Comparison of ENCODE assay signal across 8 cellular contexts in genomic region chr4:48341776-48342558, GRCh38. TPM values are rescaled to one million over a fixed set of nuclear protein-coding genes. Genes with fewer than 3 reads are reported as not detected.
A peak's percentile ranks its signal among the peaks of the same experiment; 100 is the strongest.
DNase-seq lines count a peak whose midpoint lies in the region; ATAC-seq and TF ChIP-seq lines count a peak whose summit lies in the region.

No MANE protein-coding gene starts in this region.

- no peaks in the 10 kb centered on the region for H3K27me3 Mint-ChIP-seq in activated T-cell treated with anti-CD3 and anti-CD28 coated beads, Interleukin-2, amount 50 U/mL, for 72 hours (ENCODE audit: low read depth)
- no peaks in the 10 kb centered on the region for H3K27me3 Mint-ChIP-seq in natural killer cell (ENCODE audit: low read depth in 2 of 2)

- H3K4me3 ChIP-seq in fibroblast of lung (replicated peaks in 1 of 4; ENCODE audit: control extremely low read depth in 1 of 4, insufficient read depth in 1 of 4, low read depth in 3 of 4, low read length in 4 of 4) (peak overlapping the region; percentile 91 to 99 (median 98)), stomach (peak overlapping the region; percentile 69 to 94 (median 88))

- intact Hi-C loops in natural killer cell (cut with micrococcal nuclease) (loop anchor here (1.0 to 5.0 kb wide), 4 partner anchors 72 to 489 kb away; partner anchors contain the start of genes NFXL1 and OCIAD1), stomach (cut with DNase I; ENCODE audit: low total_unique reads) (no loop called here)

- H3K27ac ChIP-seq in fibroblast of lung (ENCODE audit: insufficient read depth, low read length) (peak overlapping the region; percentile 94), stomach (peak overlapping the region; percentile 95 to 99 (median 98))

- TF ChIP-seq CTCF in fibroblast of lung (conservative IDR thresholded peaks at IDR 0.05 in 1 of 2, IDR thresholded peaks at IDR 0.05 in 1 of 2; ENCODE audit: low read depth in 1 of 2, low read length in 2 of 2) (no peak), natural killer cell (IDR thresholded peaks at IDR 0.05) (no peak), stomach (IDR thresholded peaks at IDR 0.05) (peak in 1 of 7 experiments; percentile 2)

- peaks cover 54% of the 10 kb centered on the region for H3K79me2 ChIP-seq in fibroblast of lung (ENCODE audit: control insufficient read depth, insufficient read depth, low read length)

- peak overlapping the region; percentile 81 to 96 for H3K4me3 Mint-ChIP-seq in activated T-cell treated with anti-CD3 and anti-CD28 coated beads, Interleukin-2, amount 50 U/mL, for 72 hours
- peak overlapping the region; percentile 95 for H3K4me3 Mint-ChIP-seq in natural killer cell

- peaks cover 73% of the 10 kb centered on the region for H3K4me1 Mint-ChIP-seq in activated T-cell treated with anti-CD3 and anti-CD28 coated beads, Interleukin-2, amount 50 U/mL, for 72 hours (ENCODE audit: low read depth)
- peaks cover 52 to 59% of the 10 kb centered on the region in 2 donors for H3K4me1 Mint-ChIP-seq in natural killer cell

- no peaks in the 10 kb centered on the region for H3K9me3 Mint-ChIP-seq in activated T-cell treated with anti-CD3 and anti-CD28 coated beads, Interleukin-2, amount 50 U/mL, for 72 hours
- H3K9me3 Mint-ChIP-seq in natural killer cell, result no peaks in the 10 kb centered on the region

- no peak for TF ChIP-seq POLR2A in stomach (IDR thresholded peaks at IDR 0.05)

- H3K9me3 ChIP-seq in fibroblast of lung (ENCODE audit: control insufficient read depth, insufficient read depth, low read depth, low read length), result no peaks in the 10 kb centered on the region
- H3K9me3 ChIP-seq in stomach, result no peaks in the 10 kb centered on the region

- ATAC-seq in HG02870 (IDR thresholded peaks at IDR 0.05; ENCODE audit: unreplicated experiment) (peak; percentile 15), natural killer cell (peak; percentile 8 to 20 (median 15))
- ATAC-seq in activated T-cell treated with anti-CD3 and anti-CD28 coated beads, Interleukin-2, amount 50 U/mL, for 72 hours (replicated peaks in 1 of 2), result peak; percentile 14 to 20

- peak; percentile 28 for DNase-seq in NCI-H345 (lab: John Stamatoyannopoulos, UW)
- no peak for DNase-seq in NCI-H345 treated with DMSO at 0.1 percent for 48 hours (lab: John Stamatoyannopoulos, UW; ENCODE audit: unreplicated experiment)
- DNase-seq in NCI-H69 (lab: John Stamatoyannopoulos, UW), result peak; percentile 57
- DNase-seq in activated T-cell treated with anti-CD3 and anti-CD28 coated beads, Interleukin-2, amount 50 U/mL, for 72 hours, result peak; percentile 63 to 65
- DNase-seq in fibroblast of lung (ENCODE audit: low read depth in 2 of 2), result peak; percentile 22 to 51
- DNase-seq in natural killer cell, result peak; percentile 55
- DNase-seq in stomach, result peak; percentile 55

- no peak for TF ChIP-seq EP300 in stomach (IDR thresholded peaks at IDR 0.05)

- no peaks in the 10 kb centered on the region for H3K27me3 ChIP-seq in fibroblast of lung (ENCODE audit: control insufficient read depth, insufficient read depth, low read length)
- H3K27me3 ChIP-seq in stomach, result no peaks in the 10 kb centered on the region

- peaks cover 7% of the 10 kb centered on the region for H4K20me1 ChIP-seq in fibroblast of lung (ENCODE audit: control insufficient read depth, extremely low read depth, insufficient read depth, low read length)

- 0 to 2% (median 0%) methylated on average over 31 to 63 of the region's 63 CpGs for WGBS in stomach, 5 donors

- H3K36me3 Mint-ChIP-seq in activated T-cell treated with anti-CD3 and anti-CD28 coated beads, Interleukin-2, amount 50 U/mL, for 72 hours (ENCODE audit: insufficient read depth in 2 of 2), result peaks cover 2% of the 10 kb centered on the region in 2 donors
- no peaks in the 10 kb centered on the region for H3K36me3 Mint-ChIP-seq in natural killer cell

- peak overlapping the region; percentile 91 for H3K27ac Mint-ChIP-seq in activated T-cell treated with anti-CD3 and anti-CD28 coated beads, Interleukin-2, amount 50 U/mL, for 72 hours
- peak overlapping the region; percentile 93 to 98 for H3K27ac Mint-ChIP-seq in natural killer cell

- H3K4me2 ChIP-seq in fibroblast of lung (ENCODE audit: extremely low read depth, insufficient read depth, low read length), result peak overlapping the region; percentile 98

- peaks cover 14% of the 10 kb centered on the region for H3K4me1 ChIP-seq in fibroblast of lung (ENCODE audit: control insufficient read depth, extremely low read depth, insufficient read depth, low read length)
- H3K4me1 ChIP-seq in stomach, result peaks cover 22 to 62% (median 48%) of the 10 kb centered on the region in 4 donors

- peak overlapping the region; percentile 67 for H2AFZ ChIP-seq in fibroblast of lung (ENCODE audit: low read length)

- peak overlapping the region; percentile 93 for H3K9ac ChIP-seq in fibroblast of lung (ENCODE audit: insufficient read depth, low read length)

- H3K36me3 ChIP-seq in fibroblast of lung (ENCODE audit: control insufficient read depth, insufficient read depth, low read length), result no peaks in the 10 kb centered on the region
- no peaks in the 10 kb centered on the region for H3K36me3 ChIP-seq in stomach

RNA-seq across cellular contexts. Expression of gene SLAIN2, which starts 0.6 kb away (rescaled TPM):
- total RNA-seq in activated T-cell treated with anti-CD3 and anti-CD28 coated beads, Interleukin-2, amount 50 U/mL, for 72 hours, result 10 to 100 TPM; 43.4 to 58.0 TPM
- total RNA-seq in fibroblast of lung, result 29.8 and 34.2 TPM in 2 replicates
- 57.4 and 71.1 TPM in 2 replicates for polyA plus RNA-seq in fibroblast of lung
- 45.6 and 50.1 TPM in 2 replicates for polyA plus RNA-seq in fibroblast of lung (2012)
- polyA minus RNA-seq in fibroblast of lung (ENCODE audit: low replicate concordance), result 29.6 and 35.0 TPM in 2 replicates
- 100 to 1,000 TPM in 1 of 3 donors, 10 to 100 TPM in 2; 76.9 to 103 (median 98.5) TPM for total RNA-seq in natural killer cell
- 100 to 1,000 TPM in 1 of 5 donors, 10 to 100 TPM in 4; 27.7 to 274 (median 40.9) TPM for total RNA-seq in stomach
- polyA plus RNA-seq in stomach, result 10 to 100 TPM; 16.7 to 34.8 (median 19.7) TPM
